ENCODE assay signal across 1 cellular context in the genomic region with DNA sequence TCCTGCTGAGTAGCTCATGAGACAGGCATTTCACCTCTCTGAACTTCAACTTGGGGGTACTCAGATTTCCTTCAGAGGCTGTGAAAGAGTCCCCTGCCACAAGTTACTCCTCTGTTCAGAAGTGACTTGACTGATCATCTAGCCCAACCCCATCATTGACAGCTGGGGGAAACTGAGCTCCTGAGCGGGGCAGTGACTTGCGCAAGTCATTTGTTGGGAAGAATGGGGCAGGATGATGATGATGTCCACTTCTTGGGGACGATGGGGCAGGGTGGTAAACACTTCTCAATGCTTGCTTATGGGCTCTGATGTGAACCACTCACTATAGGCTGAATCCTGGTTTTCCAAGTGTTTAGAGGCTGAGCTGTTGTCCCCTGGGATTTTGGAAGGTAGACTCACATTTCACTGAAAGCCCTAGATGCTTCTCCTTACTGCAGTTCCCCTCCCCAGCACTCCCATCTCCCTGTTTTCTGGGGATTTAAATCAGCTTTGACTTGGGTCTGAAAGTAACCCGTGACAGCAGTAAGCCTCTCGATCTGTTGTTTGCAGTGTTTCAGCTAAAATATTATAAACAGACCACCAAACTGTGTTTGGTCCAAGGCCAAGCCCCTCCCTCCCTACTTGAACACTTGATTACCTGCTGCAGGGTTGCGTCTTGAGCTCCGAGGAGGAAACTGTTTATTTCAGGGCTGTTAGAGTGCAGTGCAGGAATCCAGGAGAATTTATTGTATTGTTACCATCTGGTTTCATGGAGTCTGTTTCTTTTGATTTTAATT.
TF ChIP-seq lines count a peak whose summit lies in the region.

No MANE protein-coding gene starts in this region.

TF ChIP-seq in IMR-90, 13 proteins besides CTCF, POLR2A, EP300 and RAD21:
- TF ChIP-seq CHD1 (IDR thresholded peaks at IDR 0.05; ENCODE audit: low read depth, low read length), result 0 out of 2 replicates have a peak, but pooled peaks have one; percentile 47
- TF ChIP-seq NFE2L2 (IDR thresholded peaks at IDR 0.05; ENCODE audit: low read depth, low read length), result no peak
- TF ChIP-seq MAZ (IDR thresholded peaks at IDR 0.05; ENCODE audit: borderline replicate concordance, low read depth, low read length), result no peak
- TF ChIP-seq CEBPB (IDR thresholded peaks at IDR 0.05; ENCODE audit: low read depth, low read length), result peak; percentile 76
TF ChIP-seq in IMR-90: peak in this region for 2.
